Comparison of ENCODE assay signal across 28 cellular contexts in the genomic region with DNA sequence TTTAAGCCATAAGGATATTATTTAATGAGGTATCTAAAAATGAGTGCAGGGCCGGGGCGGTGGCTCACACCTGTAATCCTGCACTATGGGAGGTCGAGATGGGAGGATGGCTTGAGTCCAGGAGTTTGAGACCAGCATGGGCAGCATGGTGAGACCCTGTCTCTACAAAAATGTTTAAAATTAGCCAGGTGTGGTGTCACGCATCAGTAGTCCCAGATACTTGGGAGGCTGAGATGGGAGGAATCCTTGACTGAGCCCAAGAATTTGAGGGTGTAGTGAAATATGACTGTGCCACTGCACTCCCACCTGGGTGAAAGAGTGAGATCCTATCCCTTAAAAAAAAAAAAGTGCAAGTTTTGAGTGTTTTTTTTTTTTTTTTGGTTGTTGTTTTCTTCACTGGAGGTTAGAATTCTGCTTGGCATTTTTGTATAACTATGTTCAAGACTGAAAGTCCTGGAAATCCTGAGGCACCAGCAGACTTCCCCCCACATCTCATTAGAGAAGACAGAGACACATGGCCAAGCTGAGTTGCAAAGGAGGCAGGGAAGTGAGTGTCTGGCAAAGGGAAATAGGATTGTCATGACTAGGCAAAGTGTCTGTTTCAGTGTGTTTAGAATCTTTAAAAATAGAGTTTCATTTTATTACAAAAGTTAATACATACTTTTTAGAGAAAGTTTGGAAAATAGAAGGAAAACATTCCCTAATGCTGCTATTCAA.
"Had no signal": no experiment of that assay in that cellular context is flagged by ENCODE, and none has a peak within 500 bp of the region (broad histone marks: within the 10 kb centered on the region; RNA-seq: fewer than 3 reads in every experiment).

No MANE protein-coding gene starts in this region.

- H3K27ac ChIP-seq: neural progenitor cell, parathyroid adenoma, prostate gland, right atrium auricular region, sigmoid colon, testis, tibial artery, upper lobe of left lung, uterus had no signal

- H3K27me3 Mint-ChIP-seq: effector memory CD8-positive, alpha-beta T cell; naive B cell; natural killer cell treated with Interleukin-12 subunit alpha and Interleukin-12 subunit beta and Interleukin-15 and Interleukin-18, amount 100 ng/mL, for 72 hours; stimulated activated memory B cell treated with anti-CD40 and anti-IgM and Interleukin-4, amounts not matched to agents 10 μg/mL and 1 μg/mL and 100 μg/mL, for 72 hours had no signal

- ATAC-seq: effector memory CD8-positive, alpha-beta T cell; left colon; mucosa of descending colon; natural killer cell treated with Interleukin-12 subunit alpha and Interleukin-12 subunit beta and Interleukin-15 and Interleukin-18, amount 100 ng/mL, for 72 hours; stimulated activated memory B cell treated with anti-CD40 and anti-IgM and Interleukin-4, amounts not matched to agents 10 μg/mL and 1 μg/mL and 100 μg/mL, for 72 hours; stimulated activated naive CD8-positive, alpha-beta T cell treated with anti-CD3 and anti-CD28 coated beads, Interleukin-15, Interleukin-2, amounts not matched to agents 100 U/mL and 50 U/mL, for 24 hours had no signal

- H3K27ac Mint-ChIP-seq: effector memory CD8-positive, alpha-beta T cell; mesothelial cell of epicardium; neural progenitor cell; stimulated activated memory B cell treated with anti-CD40 and anti-IgM and Interleukin-4, amounts not matched to agents 10 μg/mL and 1 μg/mL and 100 μg/mL, for 72 hours had no signal

- H3K36me3 ChIP-seq: neural progenitor cell, prostate gland, right atrium auricular region, sigmoid colon, tibial artery, upper lobe of left lung, uterus had no signal

- H3K9me3 Mint-ChIP-seq: effector memory CD8-positive, alpha-beta T cell; immature natural killer cell; natural killer cell treated with Interleukin-12 subunit alpha and Interleukin-12 subunit beta and Interleukin-15 and Interleukin-18, amount 100 ng/mL, for 72 hours; stimulated activated memory B cell treated with anti-CD40 and anti-IgM and Interleukin-4, amounts not matched to agents 10 μg/mL and 1 μg/mL and 100 μg/mL, for 72 hours had no signal

- DNase-seq: cortex of kidney; effector memory CD8-positive, alpha-beta T cell; erythroblast; hypothalamus; immature natural killer cell; islet precursor cell; kidney glomerular epithelial cell; left colon; mesenchymal stem cell; mucosa of descending colon; naive B cell; sigmoid colon; stimulated activated CD4-positive, alpha-beta T cell treated with anti-CD3 and anti-CD28 coated beads, Interleukin-2, amount 100 ng/mL, for 24 hours; stimulated activated CD4-positive, alpha-beta T cell treated with anti-CD3 and anti-CD28 coated beads, Interleukin-4, amount 100 ng/mL, for 4 hours; stimulated activated naive CD8-positive, alpha-beta T cell treated with anti-CD3 and anti-CD28 coated beads, Interleukin-15, Interleukin-2, amounts not matched to agents 100 U/mL and 50 U/mL, for 24 hours; substantia nigra; testis; tibial artery; upper lobe of left lung; uterus had no signal

- H3K4me1 Mint-ChIP-seq: mesothelial cell of epicardium; naive B cell; stimulated activated memory B cell treated with anti-CD40 and anti-IgM and Interleukin-4, amounts not matched to agents 10 μg/mL and 1 μg/mL and 100 μg/mL, for 72 hours had no signal

- H3K4me3 Mint-ChIP-seq: effector memory CD8-positive, alpha-beta T cell; immature natural killer cell; mesothelial cell of epicardium; naive B cell; natural killer cell treated with Interleukin-12 subunit alpha and Interleukin-12 subunit beta and Interleukin-15 and Interleukin-18, amount 100 ng/mL, for 72 hours; neural progenitor cell; stimulated activated memory B cell treated with anti-CD40 and anti-IgM and Interleukin-4, amounts not matched to agents 10 μg/mL and 1 μg/mL and 100 μg/mL, for 72 hours had no signal

- H3K4me1 ChIP-seq: parathyroid adenoma, prostate gland, right atrium auricular region, sigmoid colon, testis, tibial artery, upper lobe of left lung, uterus had no signal

- H3K36me3 Mint-ChIP-seq: mesothelial cell of epicardium; natural killer cell treated with Interleukin-12 subunit alpha and Interleukin-12 subunit beta and Interleukin-15 and Interleukin-18, amount 100 ng/mL, for 72 hours had no signal

- H3K9me3 ChIP-seq: mucosa of descending colon, prostate gland, right atrium auricular region, sigmoid colon, testis, tibial artery, upper lobe of left lung, uterus had no signal

- H3K4me3 ChIP-seq: lung, mucosa of descending colon, neural progenitor cell, prostate gland, right atrium auricular region, sigmoid colon, testis, tibial artery, upper lobe of left lung, uterus had no signal

- H3K27me3 ChIP-seq: neural progenitor cell, right atrium auricular region, sigmoid colon, testis, tibial artery, upper lobe of left lung, uterus had no signal
